Comparison of ENCODE assay signal across 8 cellular contexts in the genomic region with DNA sequence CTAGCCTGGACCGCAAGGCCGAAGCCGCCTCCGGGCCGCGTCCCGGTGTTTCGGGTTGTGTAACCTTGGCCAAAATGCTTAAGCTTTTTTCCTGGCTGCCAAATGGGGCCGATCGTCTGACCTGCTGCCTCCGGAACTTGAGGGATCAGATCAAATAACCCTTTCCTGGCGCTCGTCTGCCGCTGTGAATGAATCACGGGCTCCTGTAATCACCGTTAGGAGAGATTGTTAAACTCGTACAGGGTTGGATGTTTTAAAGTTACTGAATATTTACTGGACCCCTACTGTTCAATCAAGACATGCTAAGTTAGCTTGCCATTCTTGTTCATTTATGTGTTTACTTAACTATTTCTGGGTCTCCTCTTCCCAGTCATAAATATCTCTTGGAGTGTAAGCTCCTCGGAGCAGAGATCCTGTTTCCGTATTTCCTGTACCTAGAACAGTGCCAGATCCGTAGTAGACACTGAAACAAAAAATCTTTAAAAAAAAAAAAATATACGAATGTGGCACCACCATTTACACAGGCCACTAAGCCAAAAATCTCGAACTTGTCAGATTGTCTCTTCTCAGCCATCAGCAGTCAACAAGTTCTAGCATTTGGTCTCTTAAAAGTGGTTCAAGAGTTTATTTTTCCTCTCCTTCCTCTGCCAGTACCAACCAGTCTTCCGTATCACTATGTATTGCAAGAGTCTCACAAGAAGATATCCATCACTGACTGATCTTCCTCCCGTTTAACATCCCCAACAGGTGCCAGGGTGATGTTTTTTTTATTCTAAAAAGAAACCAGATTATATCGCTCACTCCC. TPM values are rescaled to one million over a fixed set of nuclear protein-coding genes. Genes with fewer than 3 reads are reported as not detected.
DNase-seq lines count a peak whose midpoint lies in the region; ATAC-seq and TF ChIP-seq lines count a peak whose summit lies in the region.

No MANE protein-coding gene starts in this region.

- WGBS in body of pancreas, 2 donors: 1 to 2% methylated on average over 15 to 25 of the region's 25 CpGs

- H3K27ac ChIP-seq in body of pancreas: peak overlapping the region; percentile 97 to 99 (median 98)
- H3K27ac ChIP-seq in iPS-20b (ENCODE audit: low read length): peak overlapping the region; percentile 87

- intact Hi-C loops in body of pancreas (cut with DNase I): no loop called here

- peak in 2 of 3 donors; percentile 49 to 64 for TF ChIP-seq POLR2A in body of pancreas (IDR thresholded peaks at IDR 0.05)

- peaks cover 9% of the 10 kb centered on the region for H3K36me3 Mint-ChIP-seq in HFFc6 (ENCODE audit: low read depth)

- TF ChIP-seq CTCF in HFFc6 (IDR thresholded peaks at IDR 0.05): peak; percentile 33
- TF ChIP-seq CTCF in body of pancreas (IDR thresholded peaks at IDR 0.05): peak in 1 of 7 experiments; percentile 9

- H3K27me3 ChIP-seq in NT2/D1 (ENCODE audit: insufficient read depth, insufficient read length): no peaks in the 10 kb centered on the region
- no peaks in the 10 kb centered on the region for H3K27me3 ChIP-seq in body of pancreas
- H3K27me3 ChIP-seq in iPS-20b (ENCODE audit: insufficient read depth, low read length): no peaks in the 10 kb centered on the region

- peaks cover 24% of the 10 kb centered on the region for H3K4me1 Mint-ChIP-seq in HFFc6 (ENCODE audit: low read depth)

- H3K4me3 ChIP-seq in NT2/D1 (ENCODE audit: insufficient read length, low read depth) (peak overlapping the region; percentile 81), body of pancreas (peak overlapping the region; percentile 18 to 25), iPS-20b (ENCODE audit: low read length) (peak overlapping the region; percentile 84)

- no peaks in the 10 kb centered on the region for H3K9me3 ChIP-seq in NT2/D1 (ENCODE audit: insufficient read depth, low read length)
- no peaks in the 10 kb centered on the region for H3K9me3 ChIP-seq in body of pancreas
- H3K9me3 ChIP-seq in iPS-20b (ENCODE audit: insufficient read depth, low read depth, low read length): no peaks in the 10 kb centered on the region

- no peaks in the 10 kb centered on the region; the same call in 1 of the 2 replicates for H3K9me3 Mint-ChIP-seq in HFFc6

- peaks cover 3% of the 10 kb centered on the region for H3K27me3 Mint-ChIP-seq in HFFc6 (ENCODE audit: insufficient read depth)

- peak overlapping the region; percentile 93 for H3K9ac ChIP-seq in NT2/D1 (ENCODE audit: insufficient read length, low read depth)
- peak overlapping the region; percentile 94 for H3K9ac ChIP-seq in iPS-20b (ENCODE audit: low read depth, low read length)

- peaks cover 2% of the 10 kb centered on the region for H3K4me1 ChIP-seq in NT2/D1 (ENCODE audit: insufficient read depth, insufficient read length)
- peaks cover 41% of the 10 kb centered on the region for H3K4me1 ChIP-seq in body of pancreas
- H3K4me1 ChIP-seq in iPS-20b (ENCODE audit: insufficient read depth, low read length): peaks cover 11% of the 10 kb centered on the region

- H3K27ac Mint-ChIP-seq in HFFc6: no peak overlapping the region

- ATAC-seq in body of pancreas (peak; percentile 56), HG03354 (IDR thresholded peaks at IDR 0.05; ENCODE audit: poor library complexity, severe bottlenecking, unreplicated experiment) (no peak), GM21529 (IDR thresholded peaks at IDR 0.05; ENCODE audit: unreplicated experiment) (no peak)

- H3K36me3 ChIP-seq in NT2/D1 (ENCODE audit: insufficient read depth, insufficient read length, low read length) (peaks cover 3% of the 10 kb centered on the region), body of pancreas (replicated peaks in 1 of 2; ENCODE audit: insufficient read depth in 1 of 2, low read depth in 2 of 2) (no peaks in the 10 kb centered on the region), iPS-20b (ENCODE audit: insufficient read depth, low read depth, low read length) (no peaks in the 10 kb centered on the region)

- DNase-seq in DMS 273 treated with DMSO at 0.1 percent for 48 hours (lab: John Stamatoyannopoulos, UW) (peak; percentile 46), HFFc6 (peak; percentile 85), NT2/D1 (ENCODE audit: low read depth, low spot score) (peak; percentile 20), body of pancreas (peak; percentile 73 to 81 (median 75))
- DNase-seq in stimulated activated CD4-positive, alpha-beta T cell treated with anti-CD3 and anti-CD28 coated beads, Interleukin-1b, Interleukin-23, amount 100 ng/mL, for 48 hours: peak; percentile 52

- H3K4me3 Mint-ChIP-seq in HFFc6: no peak overlapping the region

RNA-seq across cellular contexts. Expression of a gene that starts 0.6 kb away (rescaled TPM):
- 100 to 1,000 TPM; 195 to 235 (median 208) TPM for total RNA-seq in HFFc6 (2021; fragmentation: NEBNext Ultra II Directional; extraction: Animal tissue kit (Norgen Biotek cat#: 25700))
- 10 to 100 TPM; 73.7 to 75.2 TPM for total RNA-seq in body of pancreas

Comparison
In these comparisons a context has a peak if more than half of its experiments do, and no peak if none do; other contexts are left out.
1. DNase-seq: peak in every context shown above with its lines; median percentile 85 in HFFc6; 75 in body of pancreas; 52 in stimulated activated CD4-positive, alpha-beta T cell treated with anti-CD3 and anti-CD28 coated beads, Interleukin-1b, Interleukin-23, amount 100 ng/mL, for 48 hours; 46 in DMS 273 treated with DMSO at 0.1 percent for 48 hours; 20 in NT2/D1.
2. H3K4me3 ChIP-seq: peak in every context shown above with its lines; median percentile 84 in iPS-20b; 81 in NT2/D1; 22 in body of pancreas.